In genomic region chr5:99651296-99651695, GRCh38 we compare ENCODE assay signal across 31 cellular contexts.
"Had no signal": no experiment of that assay in that cellular context is flagged by ENCODE, and none has a peak within 500 bp of the region (broad histone marks: within the 10 kb centered on the region; RNA-seq: fewer than 3 reads in every experiment).

No MANE protein-coding gene starts in this region.

- ATAC-seq: activated CD8-positive, alpha-beta T cell treated with anti-CD3 and anti-CD28 coated beads for 36 hours; activated naive CD8-positive, alpha-beta T cell treated with anti-CD3 and anti-CD28 coated beads, Interleukin-2, amount 50 U/mL, for 24 hours; activated T-cell treated with anti-CD3 and anti-CD28 coated beads, Interleukin-2, amount 50 U/mL, for 4 hours; activated T-cell treated with anti-CD3 and anti-CD28 coated beads, Interleukin-2, amount 50 U/mL, for 72 hours; activated T-helper 17 cell treated with anti-CD3 and anti-CD28 coated beads, Interleukin-2, amount 50 U/mL, for 72 hours had no signal

- H3K27ac ChIP-seq: ascending aorta, cardiac muscle cell, VCaP had no signal

- H3K4me1 ChIP-seq: ascending aorta had no signal

- H3K4me3 ChIP-seq: ascending aorta, cardiac muscle cell had no signal

- FAIRE-seq: bronchial epithelial cell, TTC549 had no signal

- H3K27me3 ChIP-seq: ascending aorta, cardiac muscle cell had no signal

- H3K9me3 ChIP-seq: ascending aorta had no signal

- DNase-seq: activated B cell treated with CpG ODN at 0.5 μM for 24 hours; activated CD4-positive, alpha-beta memory T cell treated with anti-CD3 and anti-CD28 coated beads for 36 hours; activated CD4-positive, alpha-beta T cell treated with anti-CD3 and anti-CD28 coated beads for 4 hours; activated CD4-positive, alpha-beta T cell treated with anti-CD3 and anti-CD28 coated beads, Interleukin-2, amount 10 ng/mL, durations not matched to agents 24 days and 14 days; activated CD4-positive, alpha-beta T cell treated with anti-CD3 and anti-CD28 coated beads, Interleukin-2, amount 50 U/mL, for 1 hour; activated CD4-positive, alpha-beta T cell treated with anti-CD3 and anti-CD28 coated beads, Interleukin-2, amount 50 U/mL, for 4 hours; activated CD4-positive, CD25-positive, alpha-beta regulatory T cell treated with anti-CD3 and anti-CD28 coated beads, Interleukin-2, amount 50 U/mL, for 72 hours; activated CD8-positive, alpha-beta memory T cell treated with anti-CD3 and anti-CD28 coated beads, Interleukin-2, amount 50 U/mL, for 4 hours; activated CD8-positive, alpha-beta T cell treated with anti-CD3 and anti-CD28 coated beads for 36 hours; activated effector memory CD4-positive, alpha-beta T cell treated with anti-CD3 and anti-CD28 coated beads, Interleukin-2, amount 50 U/mL, for 16 hours; activated gamma-delta T cell treated with Interleukin-2 at 50 U/mL for 16 hours; activated naive CD4-positive, alpha-beta T cell; activated naive CD4-positive, alpha-beta T cell treated with anti-CD3 and anti-CD28 coated beads for 36 hours; activated naive CD8-positive, alpha-beta T cell treated with anti-CD3 and anti-CD28 coated beads, Interleukin-2, amount 10 ng/mL, durations not matched to agents 7 days and 5 days; activated naive CD8-positive, alpha-beta T cell treated with anti-CD3 and anti-CD28 coated beads, Interleukin-2, amount 50 U/mL, for 24 hours; activated T-cell treated with anti-CD3 and anti-CD28 coated beads for 4 hours; activated T-cell treated with anti-CD3 and anti-CD28 coated beads, Interleukin-2, amount 50 U/mL, for 1 hour; activated T-cell treated with anti-CD3 and anti-CD28 coated beads, Interleukin-2, amount 50 U/mL, for 4 hours; activated T-cell treated with anti-CD3 and anti-CD28 coated beads, Interleukin-2, amount 50 U/mL, for 72 hours; amygdala; anterior cingulate cortex; caudate nucleus; cerebellar nuclear complex; T-helper 2 cell; T-helper 9 cell had no signal

- H3K36me3 ChIP-seq: ascending aorta, cardiac muscle cell had no signal
